In genomic region chr11:126113515-126113957, GRCh38 we compare ENCODE assay signal across 8 cellular contexts. TPM values are rescaled to one million over a fixed set of nuclear protein-coding genes. Genes with fewer than 3 reads are reported as not detected.
A peak's percentile ranks its signal among the peaks of the same experiment; 100 is the strongest.
DNase-seq lines count a peak whose midpoint lies in the region; ATAC-seq, FAIRE-seq and TF ChIP-seq lines count a peak whose summit lies in the region.

No MANE protein-coding gene starts in this region.

- FAIRE-seq in endothelial cell of umbilical vein (lab: Jason Lieb, UNC), result peak; percentile 63

- H3K4me2 ChIP-seq in endothelial cell of umbilical vein (ENCODE audit: insufficient read depth, low read length), result no peak overlapping the region

- in situ Hi-C loops in G401 (cut with HindIII; ENCODE audit: low sequenced_read_pairs), result no loop called here

- no peaks in the 10 kb centered on the region for H3K4me1 Mint-ChIP-seq in naive thymus-derived CD4-positive, alpha-beta T cell

- CTCF ChIA-PET in endothelial cell of umbilical vein (lab: Charles Lee), result interaction anchor here (0.6 to 2.3 kb wide), 3 partner anchors 9 to 40 kb away, joined by 3 to 11 read pairs (median 4); no protein-coding TSS in a partner anchor
- CTCF ChIA-PET in naive thymus-derived CD4-positive, alpha-beta T cell (lab: Charles Lee), result interaction anchor here (0.9 kb wide), 1 partner anchor 12 kb away, joined by 3 read pairs; no protein-coding TSS in a partner anchor

- POLR2A ChIA-PET in endothelial cell of umbilical vein (lab: Charles Lee), result no interaction called here
- POLR2A ChIA-PET in naive thymus-derived CD4-positive, alpha-beta T cell (lab: Charles Lee), result interaction anchor here (0.6 kb wide), 1 partner anchor 12 kb away, joined by 3 read pairs; no protein-coding TSS in a partner anchor

- no peaks in the 10 kb centered on the region for H3K9me1 ChIP-seq in endothelial cell of umbilical vein (replicated peaks; ENCODE audit: control insufficient read depth, extremely low read depth, insufficient read depth, low read length)

- H3K36me3 ChIP-seq in endothelial cell of umbilical vein (ENCODE audit: control insufficient read depth in 2 of 2, extremely low read depth in 1 of 2, insufficient read depth in 2 of 2, low read length in 2 of 2) (no peaks in the 10 kb centered on the region), muscle layer of colon (ENCODE audit: insufficient read depth, low read length) (no peaks in the 10 kb centered on the region)
- no peaks in the 10 kb centered on the region for H3K36me3 ChIP-seq in naive thymus-derived CD4-positive, alpha-beta T cell (ENCODE audit: control insufficient read depth in 2 of 3, insufficient read depth in 3 of 3, low read length in 3 of 3)

- no peaks in the 10 kb centered on the region for H3K4me1 ChIP-seq in endothelial cell of umbilical vein (ENCODE audit: control insufficient read depth, extremely low read depth, insufficient read depth, low read length)
- peaks cover 74% of the 10 kb centered on the region for H3K4me1 ChIP-seq in muscle layer of colon (ENCODE audit: insufficient read depth, low read length)
- H3K4me1 ChIP-seq in naive thymus-derived CD4-positive, alpha-beta T cell (ENCODE audit: control insufficient read depth in 2 of 2, insufficient read depth in 2 of 2, low read length in 2 of 2), result no peaks in the 10 kb centered on the region

- H3K27ac ChIP-seq in endothelial cell of umbilical vein (ENCODE audit: insufficient read depth, low read depth, low read length), result no peak overlapping the region
- H3K27ac ChIP-seq in muscle layer of colon (ENCODE audit: low read depth, low read length), result peak overlapping the region; percentile 87
- H3K27ac ChIP-seq in naive thymus-derived CD4-positive, alpha-beta T cell (ENCODE audit: low read depth, low read length), result no peak overlapping the region

- no peak overlapping the region for H3K9ac ChIP-seq in endothelial cell of umbilical vein (replicated peaks; ENCODE audit: extremely low read depth, insufficient read depth, low read length)
- H3K9ac ChIP-seq in muscle layer of colon (ENCODE audit: low read length), result no peak overlapping the region

- DNase-seq in G401 (ENCODE audit: low spot score) (peak; percentile 95), NCI-H526 (lab: John Stamatoyannopoulos, UW) (peak; percentile 74 to 87), endothelial cell of umbilical vein (ENCODE audit: low read depth, low spot score) (peak; percentile 92), MV-4-11 (lab: John Stamatoyannopoulos, UW) (no peak)
- no peak for DNase-seq in naive thymus-derived CD4-positive, alpha-beta T cell

- intact Hi-C loops in endothelial cell of umbilical vein (cut with micrococcal nuclease), result no loop called here
- intact Hi-C loops in naive thymus-derived CD4-positive, alpha-beta T cell (cut with micrococcal nuclease), result no loop called here

- TF ChIP-seq POLR2A in endothelial cell of umbilical vein (IDR thresholded peaks at IDR 0.05; ENCODE audit: low read depth, low read length), result no peak

- ATAC-seq in GM21390 (IDR thresholded peaks at IDR 0.05; ENCODE audit: unreplicated experiment) (no peak), GM21526 (IDR thresholded peaks at IDR 0.05; ENCODE audit: low FRiP score, unreplicated experiment) (no peak)
- no peak for ATAC-seq in naive thymus-derived CD4-positive, alpha-beta T cell

- no peaks in the 10 kb centered on the region for H4K20me1 ChIP-seq in endothelial cell of umbilical vein (replicated peaks; ENCODE audit: control insufficient read depth, extremely low read depth, insufficient read depth, low read length)

- no peaks in the 10 kb centered on the region for H3K79me2 ChIP-seq in endothelial cell of umbilical vein (ENCODE audit: control insufficient read depth, insufficient read depth, low read length)

- no peaks in the 10 kb centered on the region for H3K9me3 Mint-ChIP-seq in naive thymus-derived CD4-positive, alpha-beta T cell

- no peaks in the 10 kb centered on the region for H3K27me3 Mint-ChIP-seq in naive thymus-derived CD4-positive, alpha-beta T cell

- BruUV-seq in endothelial cell of umbilical vein (replicated peaks; lab: Mats Ljungman, UMichigan), result no TSS peak

- no peaks in the 10 kb centered on the region for H3K27me3 ChIP-seq in endothelial cell of umbilical vein (ENCODE audit: control insufficient read depth in 2 of 2, insufficient read depth in 2 of 2, low read length in 2 of 2)
- no peaks in the 10 kb centered on the region for H3K27me3 ChIP-seq in muscle layer of colon (ENCODE audit: control insufficient read depth in 1 of 2, insufficient read depth in 2 of 2, low read length in 2 of 2)
- H3K27me3 ChIP-seq in naive thymus-derived CD4-positive, alpha-beta T cell (ENCODE audit: control insufficient read depth in 2 of 2, insufficient read depth in 2 of 2, low read length in 2 of 2), result no peaks in the 10 kb centered on the region

- H3K27ac Mint-ChIP-seq in naive thymus-derived CD4-positive, alpha-beta T cell, result no peak overlapping the region

- no peak overlapping the region for H3K4me3 Mint-ChIP-seq in naive thymus-derived CD4-positive, alpha-beta T cell

- H3K9me3 ChIP-seq in endothelial cell of umbilical vein (replicated peaks; ENCODE audit: control insufficient read depth, insufficient read depth, low read length) (no peaks in the 10 kb centered on the region), muscle layer of colon (ENCODE audit: low read length) (no peaks in the 10 kb centered on the region)
- H3K9me3 ChIP-seq in naive thymus-derived CD4-positive, alpha-beta T cell (ENCODE audit: control insufficient read depth in 2 of 3, low read length in 3 of 3), result no peaks in the 10 kb centered on the region

- no peaks in the 10 kb centered on the region for H3K36me3 Mint-ChIP-seq in naive thymus-derived CD4-positive, alpha-beta T cell

- no peak for TF ChIP-seq CTCF in endothelial cell of umbilical vein (IDR thresholded peaks at IDR 0.05; ENCODE audit: extremely low read depth in 1 of 2, insufficient read depth in 1 of 2, low read depth in 1 of 2, low read length in 2 of 2)

- no peak overlapping the region for H2AFZ ChIP-seq in endothelial cell of umbilical vein (ENCODE audit: low read depth, low read length)

- dilution Hi-C loops in endothelial cell of umbilical vein (cut with MboI; ENCODE audit: extremely low pct_ligation_motif_present, low sequenced_read_pairs), result no loop called here

- H3K4me3 ChIP-seq in endothelial cell of umbilical vein (replicated peaks in 1 of 3; ENCODE audit: insufficient read depth in 1 of 3, low read depth in 1 of 3, low read length in 3 of 3) (no peak overlapping the region), muscle layer of colon (ENCODE audit: low read depth in 1 of 2, low read length in 2 of 2) (no peak overlapping the region)
- H3K4me3 ChIP-seq in naive thymus-derived CD4-positive, alpha-beta T cell (ENCODE audit: low read length), result no peak overlapping the region

TF ChIP-seq in endothelial cell of umbilical vein, 7 proteins besides CTCF, POLR2A, EP300 and RAD21:
- no peak for TF ChIP-seq JUN (IDR thresholded peaks at IDR 0.05; ENCODE audit: borderline replicate concordance, insufficient read depth, insufficient read length, low read depth)
- TF ChIP-seq MAX (IDR thresholded peaks at IDR 0.05; ENCODE audit: insufficient read depth, insufficient read length), result peak; percentile 48
- TF ChIP-seq FOS (IDR thresholded peaks at IDR 0.05; ENCODE audit: borderline replicate concordance, insufficient read depth, low read length), result no peak

RNA-seq across cellular contexts. Expression of gene CDON, which starts 50.9 kb away (rescaled TPM):
- total RNA-seq in G401 (2014; rRNA removed; shearing (Covaris generic)), result 1.3 and 12.7 TPM in 2 replicates
- total RNA-seq in endothelial cell of umbilical vein, result 3.5 and 3.8 TPM in 2 replicates
- 1.5 and 1.6 TPM in 2 replicates for polyA plus RNA-seq in endothelial cell of umbilical vein
- polyA plus RNA-seq in endothelial cell of umbilical vein (2011; cell fraction: cytosol; rRNA removed), result 1.1 and 1.2 TPM in 2 replicates
- 3.0 and 3.5 TPM in 2 replicates for polyA plus RNA-seq in endothelial cell of umbilical vein (2011; cell fraction: nucleus; rRNA removed)
- polyA plus RNA-seq in endothelial cell of umbilical vein (2012), result 2.7 and 3.4 TPM in 2 replicates
- polyA minus RNA-seq in endothelial cell of umbilical vein, result 5.8 and 7.1 TPM in 2 replicates
- 3.2 TPM for polyA minus RNA-seq in endothelial cell of umbilical vein (2011; cell fraction: cytosol; rRNA and poly(A)+ RNA removed)
- 4.5 and 5.0 TPM in 2 replicates for polyA minus RNA-seq in endothelial cell of umbilical vein (2011; cell fraction: nucleus; rRNA and poly(A)+ RNA removed)
- 1 to 10 TPM; 1.5 to 4.8 (median 2.3) TPM for total RNA-seq in naive thymus-derived CD4-positive, alpha-beta T cell
- under 1 TPM; 0.24 to 0.69 TPM for polyA plus RNA-seq in naive thymus-derived CD4-positive, alpha-beta T cell

Comparison
In these comparisons a context has a peak if more than half of its experiments do, and no peak if none do; other contexts are left out.
1. DNase-seq: peak in G401 (single experiment), NCI-H526 (2 of 2) and endothelial cell of umbilical vein (single experiment); none in naive thymus-derived CD4-positive, alpha-beta T cell (0 of 9) and MV-4-11 (single experiment).